ENCODE assay signal across 31 cellular contexts in the genomic region with DNA sequence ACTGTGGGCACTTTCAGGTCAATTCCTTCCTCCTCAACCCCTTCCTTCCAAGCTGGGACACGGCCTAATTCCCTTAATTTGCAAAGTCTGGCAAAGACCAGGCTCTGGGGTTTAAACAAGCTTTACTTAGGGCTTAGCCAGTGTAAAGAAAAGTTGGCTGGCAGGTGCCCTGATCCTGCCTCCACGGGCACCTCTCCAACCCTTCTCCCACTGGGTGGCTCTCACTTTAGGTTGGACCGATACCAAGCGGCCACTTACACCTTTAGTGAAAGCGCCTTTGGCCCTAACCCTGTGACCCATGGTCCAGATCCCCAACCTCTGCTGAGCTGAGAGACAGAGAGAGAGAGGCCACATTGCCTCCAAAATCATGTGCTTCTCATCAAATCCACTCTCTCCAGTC. TPM values are rescaled to one million over a fixed set of nuclear protein-coding genes. Genes with fewer than 3 reads are reported as not detected.
"Had no signal": no experiment of that assay in that cellular context is flagged by ENCODE, and none has a peak within 500 bp of the region (broad histone marks: within the 10 kb centered on the region; RNA-seq: fewer than 3 reads in every experiment).

No MANE protein-coding gene starts in this region.

- H3K27me3 ChIP-seq: ascending aorta had no signal

- H3K9me3 ChIP-seq: ascending aorta, gastroesophageal sphincter, left lung, prostate gland, sigmoid colon, suprapubic skin, transverse colon had no signal

- H3K36me3 Mint-ChIP-seq: activated naive CD4-positive, alpha-beta T cell treated with anti-CD3 and anti-CD28 coated beads, Interleukin-2, amount 10 ng/mL, durations not matched to agents 7 days and 5 days; activated naive CD8-positive, alpha-beta T cell treated with anti-CD3 and anti-CD28 coated beads, Interleukin-2, amount 10 ng/mL, durations not matched to agents 7 days and 5 days; stimulated activated memory B cell treated with anti-CD40 and anti-IgM and Interleukin-4, amounts not matched to agents 10 μg/mL and 1 μg/mL and 100 μg/mL, for 72 hours had no signal

- H3K9me3 Mint-ChIP-seq: activated naive CD4-positive, alpha-beta T cell treated with anti-CD3 and anti-CD28 coated beads, Interleukin-2, amount 10 ng/mL, durations not matched to agents 7 days and 5 days; activated naive CD8-positive, alpha-beta T cell treated with anti-CD3 and anti-CD28 coated beads, Interleukin-2, amount 10 ng/mL, durations not matched to agents 7 days and 5 days; nephron; stimulated activated memory B cell treated with anti-CD40 and anti-IgM and Interleukin-4, amounts not matched to agents 10 μg/mL and 1 μg/mL and 100 μg/mL, for 72 hours; stimulated activated naive CD8-positive, alpha-beta T cell treated with anti-CD3 and anti-CD28 coated beads, Interleukin-15, amount 100 ng/mL, for 72 hours had no signal

- ATAC-seq: gastroesophageal sphincter; left lung; stimulated activated memory B cell treated with anti-CD40 and anti-IgM and Interleukin-4, amounts not matched to agents 10 μg/mL and 1 μg/mL and 100 μg/mL, for 72 hours; stimulated activated naive CD8-positive, alpha-beta T cell treated with anti-CD3 and anti-CD28 coated beads, Interleukin-15, amount 100 ng/mL, for 72 hours had no signal

- H3K27ac ChIP-seq: ascending aorta, brain microvascular endothelial cell, gastroesophageal sphincter, left lung, prostate gland, sigmoid colon, suprapubic skin, transverse colon had no signal

- H3K4me1 Mint-ChIP-seq: stimulated activated memory B cell treated with anti-CD40 and anti-IgM and Interleukin-4, amounts not matched to agents 10 μg/mL and 1 μg/mL and 100 μg/mL, for 72 hours had no signal

- H3K27ac Mint-ChIP-seq: activated naive CD4-positive, alpha-beta T cell treated with anti-CD3 and anti-CD28 coated beads, Interleukin-2, amount 10 ng/mL, durations not matched to agents 7 days and 5 days; activated naive CD8-positive, alpha-beta T cell treated with anti-CD3 and anti-CD28 coated beads, Interleukin-2, amount 10 ng/mL, durations not matched to agents 7 days and 5 days; nephron; stimulated activated memory B cell treated with anti-CD40 and anti-IgM and Interleukin-4, amounts not matched to agents 10 μg/mL and 1 μg/mL and 100 μg/mL, for 72 hours; stimulated activated naive CD8-positive, alpha-beta T cell treated with anti-CD3 and anti-CD28 coated beads, Interleukin-15, amount 100 ng/mL, for 72 hours had no signal

- H3K4me1 ChIP-seq: ascending aorta, gastroesophageal sphincter, left lung, prostate gland, sigmoid colon, transverse colon had no signal

- H3K4me3 ChIP-seq: ascending aorta, gastroesophageal sphincter, left lung, prostate gland, sigmoid colon, suprapubic skin, transverse colon had no signal

- H3K36me3 ChIP-seq: ascending aorta, brain microvascular endothelial cell, gastroesophageal sphincter, left lung, prostate gland, sigmoid colon, suprapubic skin, transverse colon had no signal

- DNase-seq: activated CD4-positive, alpha-beta T cell treated with anti-CD3 and anti-CD28 coated beads for 4 hours; activated CD4-positive, alpha-beta T cell treated with anti-CD3 and anti-CD28 coated beads, Interleukin-2, amount 50 U/mL, for 4 hours; activated effector memory CD4-positive, alpha-beta T cell treated with Interleukin-2 at 50 U/mL for 16 hours; activated naive CD4-positive, alpha-beta T cell treated with anti-CD3 and anti-CD28 coated beads, Interleukin-2, amount 10 ng/mL, durations not matched to agents 7 days and 5 days; activated naive CD8-positive, alpha-beta T cell treated with anti-CD3 and anti-CD28 coated beads, Interleukin-2, amount 10 ng/mL, durations not matched to agents 7 days and 5 days; activated T-cell treated with anti-CD3 and anti-CD28 coated beads for 4 hours; brain microvascular endothelial cell; caudate nucleus; kidney glomerular epithelial cell; left lung; sigmoid colon; small intestine; stimulated activated CD4-positive, alpha-beta T cell treated with anti-CD3 and anti-CD28 coated beads, Interleukin-4, amount 100 ng/mL, for 24 hours; stimulated activated naive CD8-positive, alpha-beta T cell treated with anti-CD3 and anti-CD28 coated beads, Interleukin-15, amount 100 ng/mL, for 72 hours; T-helper 1 cell; transverse colon had no signal

- H3K4me3 Mint-ChIP-seq: activated naive CD4-positive, alpha-beta T cell treated with anti-CD3 and anti-CD28 coated beads, Interleukin-2, amount 10 ng/mL, durations not matched to agents 7 days and 5 days; activated naive CD8-positive, alpha-beta T cell treated with anti-CD3 and anti-CD28 coated beads, Interleukin-2, amount 10 ng/mL, durations not matched to agents 7 days and 5 days; nephron; stimulated activated memory B cell treated with anti-CD40 and anti-IgM and Interleukin-4, amounts not matched to agents 10 μg/mL and 1 μg/mL and 100 μg/mL, for 72 hours; stimulated activated naive CD8-positive, alpha-beta T cell treated with anti-CD3 and anti-CD28 coated beads, Interleukin-15, amount 100 ng/mL, for 72 hours had no signal

RNA-seq across cellular contexts. Expression of a gene that starts 13.7 kb away (rescaled TPM):
- total RNA-seq: activated naive CD8-positive, alpha-beta T cell treated with anti-CD3 and anti-CD28 coated beads, Interleukin-2, amount 10 ng/mL, durations not matched to agents 7 days and 5 days; ascending aorta; chondrocyte; endothelial cell of umbilical vein; fibroblast of lung; fibroblast of villous mesenchyme; gastroesophageal sphincter; left lung; lung microvascular endothelial cell; mesenteric fat pad; mucosa of gallbladder; osteocyte; prostate gland; sigmoid colon; suprapubic skin; transverse colon; urinary bladder had no signal
